Comparison of ENCODE assay signal across 21 cellular contexts in genomic region chrX:149762696-149763614, GRCh38. TPM values are rescaled to one million over a fixed set of nuclear protein-coding genes. Genes with fewer than 3 reads are reported as not detected.
DNase-seq lines count a peak whose midpoint lies in the region; ATAC-seq and TF ChIP-seq lines count a peak whose summit lies in the region.
"Had no signal": no experiment of that assay in that cellular context is flagged by ENCODE, and none has a peak within 500 bp of the region (broad histone marks: within the 10 kb centered on the region; RNA-seq: fewer than 3 reads in every experiment).

No MANE protein-coding gene starts in this region.

- H3K27me3 Mint-ChIP-seq in chondrocyte (ENCODE audit: low read depth): no peaks in the 10 kb centered on the region
- H3K27me3 Mint-ChIP-seq: CD4-positive, alpha-beta T cell had no signal

- peaks cover 2% of the 10 kb centered on the region for H3K9me3 Mint-ChIP-seq in chondrocyte (ENCODE audit: low read depth)
- H3K9me3 Mint-ChIP-seq: CD4-positive, alpha-beta T cell; HFFc6 had no signal

- no peak for TF ChIP-seq EP300 in suprapubic skin (IDR thresholded peaks at IDR 0.05)

- H3K9me3 ChIP-seq in suprapubic skin: no peaks in the 10 kb centered on the region

- TF ChIP-seq CTCF in chondrocyte (IDR thresholded peaks at IDR 0.05) (no peak), coronary artery (IDR thresholded peaks at IDR 0.05) (no peak), suprapubic skin (IDR thresholded peaks at IDR 0.05) (no peak)

- H3K4me3 Mint-ChIP-seq in chondrocyte (ENCODE audit: unreplicated experiment): no peak overlapping the region
- H3K4me3 Mint-ChIP-seq: CD4-positive, alpha-beta T cell; HFFc6; IgD-negative memory B cell had no signal

- WGBS in suprapubic skin: 70% methylated on average over 8 of the region's 11 CpGs

- no peaks in the 10 kb centered on the region for H3K4me1 Mint-ChIP-seq in chondrocyte (ENCODE audit: low read depth)
- H3K4me1 Mint-ChIP-seq: IgD-negative memory B cell had no signal

- intact Hi-C loops in cardiac septum (cut with DNase I) (no loop called here), Right ventricle myocardium superior (cut with DNase I) (no loop called here), posterior vena cava (cut with DNase I) (no loop called here)

- H3K4me1 ChIP-seq in suprapubic skin: no peaks in the 10 kb centered on the region

- H3K27me3 ChIP-seq in suprapubic skin: no peaks in the 10 kb centered on the region

- no peaks in the 10 kb centered on the region for H3K36me3 Mint-ChIP-seq in chondrocyte (ENCODE audit: low read depth)
- H3K36me3 Mint-ChIP-seq: IgD-negative memory B cell had no signal

- H3K27ac Mint-ChIP-seq in chondrocyte (ENCODE audit: unreplicated experiment): no peak overlapping the region
- H3K27ac Mint-ChIP-seq: CD4-positive, alpha-beta T cell; HFFc6; IgD-negative memory B cell had no signal

- DNase-seq in cardiac septum (ENCODE audit: low spot score): peak; percentile 46
- DNase-seq in Right ventricle myocardium superior: no peak
- peak; percentile 41 for DNase-seq in chondrocyte (ENCODE audit: low spot score)
- peak; percentile 70 for DNase-seq in coronary artery (ENCODE audit: low spot score)
- DNase-seq in posterior vena cava (ENCODE audit: low spot score): peak; percentile 56
- no peak for DNase-seq in suprapubic skin (ENCODE audit: low spot score in 2 of 2)
- DNase-seq in NAMALWA (ENCODE audit: low spot score): no peak
- no peak for DNase-seq in AG20443 (ENCODE audit: low spot score)
- DNase-seq: ACHN; AML-193; CD4-positive, alpha-beta T cell; DMS153; DMS79; GDM1; GOT3; H7; HFFc6 had no signal

- H3K27ac ChIP-seq in coronary artery (no peak overlapping the region), suprapubic skin (no peak overlapping the region)
- H3K27ac ChIP-seq: C4-2B had no signal

- ATAC-seq in Right ventricle myocardium superior (ENCODE audit: poor library complexity): no peak
- ATAC-seq: HCT116 had no signal

- no peaks in the 10 kb centered on the region for H3K36me3 ChIP-seq in suprapubic skin

- no peak overlapping the region for H3K4me3 ChIP-seq in coronary artery
- no peak overlapping the region for H3K4me3 ChIP-seq in suprapubic skin

- TF ChIP-seq POLR2A in suprapubic skin (IDR thresholded peaks at IDR 0.05): no peak

RNA-seq across cellular contexts. Expression of gene HSFX1, which starts 10.9 kb away (rescaled TPM):
- 2.0 TPM for total RNA-seq in cardiac septum
- 1.9 TPM for total RNA-seq in Right ventricle myocardium superior
- 1.6 to 2.1 TPM (median 2.1 TPM) in 3 replicates for total RNA-seq in chondrocyte
- total RNA-seq in posterior vena cava: 1 to 10 TPM; 1.0 to 1.4 TPM
- 1 to 10 TPM; 1.3 to 3.1 (median 2.0) TPM for total RNA-seq in suprapubic skin

RNA-seq across cellular contexts. Expression of gene MAGEA9, which starts 18.8 kb away (rescaled TPM):
- total RNA-seq in cardiac septum (not detected), Right ventricle myocardium superior (not detected), chondrocyte (not detected in 3 replicates), posterior vena cava (not detected), suprapubic skin (not detected)
- total RNA-seq: CD4-positive, alpha-beta T cell; Daoy; H7; HFFc6 had no signal

RNA-seq across cellular contexts. Expression of gene MAGEA11, which starts 51.1 kb away (rescaled TPM):
- total RNA-seq in cardiac septum (not detected), Right ventricle myocardium superior (not detected), chondrocyte (not detected in 3 replicates), posterior vena cava (not detected), suprapubic skin (under 1 TPM in 1 of 4 donors, not detected in 3; 0.26 TPM)
- total RNA-seq: CD4-positive, alpha-beta T cell had no signal

Comparison
In these comparisons a context has a peak if more than half of its experiments do, and no peak if none do; other contexts are left out.
1. DNase-seq: peak in cardiac septum (single experiment), chondrocyte (single experiment), coronary artery (single experiment) and posterior vena cava (single experiment); none in Right ventricle myocardium superior (single experiment), suprapubic skin (0 of 2), NAMALWA (single experiment) and AG20443 (single experiment).